In genomic region chr2:159290289-159290907, GRCh38 we compare ENCODE assay signal across 8 cellular contexts. TPM values are rescaled to one million over a fixed set of nuclear protein-coding genes. Genes with fewer than 3 reads are reported as not detected.
DNase-seq lines count a peak whose midpoint lies in the region; ATAC-seq and TF ChIP-seq lines count a peak whose summit lies in the region.

No MANE protein-coding gene starts in this region.

- no peaks in the 10 kb centered on the region for H3K9me3 ChIP-seq in CD4-positive, CD25-positive, alpha-beta regulatory T cell (ENCODE audit: control insufficient read depth in 2 of 2, low read length in 2 of 2)

- H3K4me1 Mint-ChIP-seq in CD4-positive, CD25-positive, alpha-beta regulatory T cell: peaks cover 9 to 20% (median 13%) of the 10 kb centered on the region in 4 donors
- H3K4me1 Mint-ChIP-seq in HFFc6 (ENCODE audit: low read depth): peaks cover 28% of the 10 kb centered on the region

- no peak overlapping the region for H3K4me3 Mint-ChIP-seq in CD4-positive, CD25-positive, alpha-beta regulatory T cell
- H3K4me3 Mint-ChIP-seq in HFFc6: no peak overlapping the region

- no peaks in the 10 kb centered on the region for H3K36me3 Mint-ChIP-seq in CD4-positive, CD25-positive, alpha-beta regulatory T cell
- no peaks in the 10 kb centered on the region for H3K36me3 Mint-ChIP-seq in HFFc6 (ENCODE audit: low read depth)

- no peak for ATAC-seq in CD4-positive, CD25-positive, alpha-beta regulatory T cell (ENCODE audit: low read depth in 2 of 2)
- ATAC-seq in HG02870 (IDR thresholded peaks at IDR 0.05; ENCODE audit: unreplicated experiment): no peak
- ATAC-seq in GM19463 (IDR thresholded peaks at IDR 0.05; ENCODE audit: unreplicated experiment): no peak

- peaks cover 21% of the 10 kb centered on the region for H3K27me3 Mint-ChIP-seq in CD4-positive, CD25-positive, alpha-beta regulatory T cell
- H3K27me3 Mint-ChIP-seq in HFFc6 (ENCODE audit: insufficient read depth): no peaks in the 10 kb centered on the region

- no peak overlapping the region for H3K27ac Mint-ChIP-seq in CD4-positive, CD25-positive, alpha-beta regulatory T cell
- H3K27ac Mint-ChIP-seq in HFFc6: 0 out of 2 replicates have a peak overlapping the region, but pooled peaks have one; percentile 25

- TF ChIP-seq CTCF in HFFc6 (IDR thresholded peaks at IDR 0.05) (no peak), coronary artery (IDR thresholded peaks at IDR 0.05) (no peak)

- no peaks in the 10 kb centered on the region for H3K9me3 Mint-ChIP-seq in CD4-positive, CD25-positive, alpha-beta regulatory T cell
- no peaks in the 10 kb centered on the region for H3K9me3 Mint-ChIP-seq in HFFc6

- peaks cover 8% of the 10 kb centered on the region for H3K4me1 ChIP-seq in CD4-positive, CD25-positive, alpha-beta regulatory T cell (ENCODE audit: control insufficient read depth, insufficient read depth, low read length, poor library complexity, severe bottlenecking)

- H3K27ac ChIP-seq in CD4-positive, CD25-positive, alpha-beta regulatory T cell (ENCODE audit: insufficient read depth, low read length, poor library complexity, severe bottlenecking): no peak overlapping the region
- H3K27ac ChIP-seq in coronary artery: no peak overlapping the region

- H3K4me3 ChIP-seq in CD4-positive, CD25-positive, alpha-beta regulatory T cell (ENCODE audit: low read depth, low read length): no peak overlapping the region
- H3K4me3 ChIP-seq in coronary artery: no peak overlapping the region

- TF ChIP-seq POLR2A in erythroblast (IDR thresholded peaks at IDR 0.05; ENCODE audit: low read length): no peak

- peak in 2 of 3 donors; percentile 13 to 58 for DNase-seq in CD4-positive, CD25-positive, alpha-beta regulatory T cell
- DNase-seq in HFFc6 (peak; percentile 71), RKO (ENCODE audit: low spot score) (peak; percentile 85), erythroblast (lab: John Stamatoyannopoulos, UW) (peak; percentile 50 to 73), coronary artery (ENCODE audit: low spot score) (no peak)
- DNase-seq in activated naive CD4-positive, alpha-beta T cell (lab: John Stamatoyannopoulos, UW): no peak

- H3K36me3 ChIP-seq in CD4-positive, CD25-positive, alpha-beta regulatory T cell (ENCODE audit: control insufficient read depth, insufficient read depth, low read length): no peaks in the 10 kb centered on the region

- peaks cover 2% of the 10 kb centered on the region for H3K27me3 ChIP-seq in CD4-positive, CD25-positive, alpha-beta regulatory T cell (ENCODE audit: control insufficient read depth, insufficient read depth, low read length)

RNA-seq across cellular contexts. Expression of gene WDSUB1, which starts 3.9 kb away (rescaled TPM):
- total RNA-seq in CD4-positive, CD25-positive, alpha-beta regulatory T cell: 2.1 TPM
- polyA plus RNA-seq in CD4-positive, CD25-positive, alpha-beta regulatory T cell: 1 to 10 TPM; 2.9 to 5.6 (median 4.3) TPM
- total RNA-seq in HFFc6 (2021; fragmentation: NEBNext Ultra II Directional; extraction: Animal tissue kit (Norgen Biotek cat#: 25700)): 1 to 10 TPM; 6.1 to 8.9 (median 7.0) TPM

Comparison
In these comparisons a context has a peak if more than half of its experiments do, and no peak if none do; other contexts are left out.
1. DNase-seq: peak in CD4-positive, CD25-positive, alpha-beta regulatory T cell (2 of 3), HFFc6 (single experiment), RKO (single experiment) and erythroblast (2 of 2); none in activated naive CD4-positive, alpha-beta T cell (0 of 4) and coronary artery (single experiment).